Comparison of ENCODE assay signal across 11 cellular contexts in genomic region chr14:69247691-69248440, GRCh38. TPM values are rescaled to one million over a fixed set of nuclear protein-coding genes. Genes with fewer than 3 reads are reported as not detected.
DNase-seq lines count a peak whose midpoint lies in the region; ATAC-seq, FAIRE-seq and TF ChIP-seq lines count a peak whose summit lies in the region.
"Had no signal": no experiment of that assay in that cellular context is flagged by ENCODE, and none has a peak within 500 bp of the region (broad histone marks: within the 10 kb centered on the region; RNA-seq: fewer than 3 reads in every experiment).

No MANE protein-coding gene starts in this region.

- H3K9me3 ChIP-seq in liver (ENCODE audit: control insufficient read depth in 4 of 4, low read length in 3 of 4): no peaks in the 10 kb centered on the region
- no peaks in the 10 kb centered on the region for H3K9me3 ChIP-seq in HepG2 (ENCODE audit: low read length)

- FAIRE-seq in HepG2 (lab: Jason Lieb, UNC): no peak

- BruUV-seq in HepG2 (replicated peaks; lab: Mats Ljungman, UMichigan): no TSS peak

- CTCF ChIA-PET in HepG2 (lab: Yijun Ruan, JAX; ENCODE audit: low intra/inter-chr PET ratio, low total read pairs): no interaction called here

- H3K36me3 ChIP-seq in liver (ENCODE audit: control insufficient read depth in 4 of 4, insufficient read depth in 3 of 4, low read depth in 1 of 4, low read length in 3 of 4) (no peaks in the 10 kb centered on the region), HepG2 (replicated peaks in 1 of 2; ENCODE audit: control insufficient read depth in 1 of 2, insufficient read depth in 2 of 2, low read length in 2 of 2) (no peaks in the 10 kb centered on the region; a peak in 1 of 5 replicates)

- no peaks in the 10 kb centered on the region for H3K9me3 Mint-ChIP-seq in nephron
- H3K9me3 Mint-ChIP-seq in activated T-helper 1 cell treated with anti-CD3 and anti-CD28 coated beads, Interleukin-12 subunit alpha, Interleukin-12 subunit beta, Interleukin-2, Interleukin-4 antibody, amounts not matched to agents 30 ng/mL and 10 ng/mL and 1 ng/mL, durations not matched to agents 14 hours and 24 hours and 36 hours: no peaks in the 10 kb centered on the region

- H3K27me3 Mint-ChIP-seq in nephron (ENCODE audit: low read depth): no peaks in the 10 kb centered on the region
- H3K27me3 Mint-ChIP-seq in activated T-helper 1 cell treated with anti-CD3 and anti-CD28 coated beads, Interleukin-12 subunit alpha, Interleukin-12 subunit beta, Interleukin-2, Interleukin-4 antibody, amounts not matched to agents 30 ng/mL and 10 ng/mL and 1 ng/mL, durations not matched to agents 14 hours and 24 hours and 36 hours (ENCODE audit: insufficient read depth): peaks cover 2% of the 10 kb centered on the region

- no peak for TF ChIP-seq POLR2A in HepG2 (IDR thresholded peaks at IDR 0.05; ENCODE audit: insufficient read depth in 1 of 2, low read depth in 2 of 2, low read length in 2 of 2)

- TF ChIP-seq EP300 in HepG2 (IDR thresholded peaks at IDR 0.05; ENCODE audit: low read depth in 2 of 2, low read length in 2 of 2) (no peak), HepG2 (CRISPR knock-in tag; IDR thresholded peaks at IDR 0.05; ENCODE audit: borderline replicate concordance) (no peak)

- TF ChIP-seq CTCF in liver (IDR thresholded peaks at IDR 0.05; ENCODE audit: low read depth, low read length, missing input control) (no peak), HepG2 (CRISPR knock-in tag; IDR thresholded peaks at IDR 0.05) (no peak), nephron (IDR thresholded peaks at IDR 0.05; ENCODE audit: unreplicated experiment in 3 of 3) (peak in 2 of 3 experiments; percentile 27 to 30)

- no peak for DNase-seq in HepG2 (ENCODE audit: low spot score)
- DNase-seq in dedifferentiated amniotic fluid mesenchymal stem cell (ENCODE audit: extremely low spot score): peak; percentile 92
- no peak for DNase-seq in NCI-H524 treated with DMSO at 0.1 percent for 48 hours (lab: John Stamatoyannopoulos, UW)
- DNase-seq in activated T-helper 1 cell treated with anti-CD3 and anti-CD28 coated beads, Interleukin-12 subunit alpha, Interleukin-12 subunit beta, Interleukin-2, Interleukin-4 antibody, amounts not matched to agents 30 ng/mL and 10 ng/mL and 1 ng/mL, durations not matched to agents 14 hours and 24 hours and 36 hours (ENCODE audit: low spot score): no peak
- no peak for DNase-seq in activated CD4-positive, alpha-beta T cell treated with anti-CD3 and anti-CD28 coated beads, Interleukin-2, amount 50 U/mL, for 48 hours
- DNase-seq: C1 segment of cervical spinal cord, KBM-7, substantia nigra had no signal

- H3K4me2 ChIP-seq in HepG2 (ENCODE audit: low read depth, low read length): no peak overlapping the region

- intact Hi-C loops in HepG2 (cut with micrococcal nuclease; ENCODE audit: unreplicated experiment): no loop called here
- intact Hi-C loops in activated T-helper 1 cell treated with anti-CD3 and anti-CD28 coated beads, Interleukin-12 subunit alpha, Interleukin-12 subunit beta, Interleukin-2, Interleukin-4 antibody, amounts not matched to agents 30 ng/mL and 10 ng/mL and 1 ng/mL, durations not matched to agents 14 hours and 24 hours and 36 hours (cut with micrococcal nuclease): no loop called here

- ATAC-seq in HepG2 (no peak), GM19023 (IDR thresholded peaks at IDR 0.05; ENCODE audit: unreplicated experiment) (no peak)

- no peaks in the 10 kb centered on the region for H4K20me1 ChIP-seq in HepG2 (ENCODE audit: insufficient read depth, low read length)

- WGBS in liver: 87% methylated on average over 3 of the region's 3 CpGs
- WGBS in HepG2 (ENCODE audit: low lambda C conversion rate): 46% methylated on average over 3 of the region's 3 CpGs

- peaks cover 42% of the 10 kb centered on the region for H3K4me1 Mint-ChIP-seq in nephron
- H3K4me1 Mint-ChIP-seq in activated T-helper 1 cell treated with anti-CD3 and anti-CD28 coated beads, Interleukin-12 subunit alpha, Interleukin-12 subunit beta, Interleukin-2, Interleukin-4 antibody, amounts not matched to agents 30 ng/mL and 10 ng/mL and 1 ng/mL, durations not matched to agents 14 hours and 24 hours and 36 hours (ENCODE audit: low read depth): no peaks in the 10 kb centered on the region

- in situ Hi-C loops in HepG2 (cut with HindIII; ENCODE audit: extremely low pct_ligation_motif_present, low pct_unique_long_range_greater_than_20kb): no loop called here

- no peak for TF ChIP-seq RAD21 in liver (IDR thresholded peaks at IDR 0.05)
- TF ChIP-seq RAD21 in HepG2 (CRISPR knock-in tag; IDR thresholded peaks at IDR 0.05): no peak

- H2AFZ ChIP-seq in HepG2 (ENCODE audit: low read length): no peak overlapping the region

- H3K27me3 ChIP-seq in liver (ENCODE audit: control insufficient read depth in 4 of 4, insufficient read depth in 4 of 4, low read length in 3 of 4) (no peaks in the 10 kb centered on the region), HepG2 (ENCODE audit: control insufficient read depth in 1 of 2, insufficient read depth in 2 of 2, low read length in 2 of 2) (peaks cover 0 to 12% of the 10 kb centered on the region in 2 experiments; a peak in 3 of 5 replicates)

- H3K4me3 ChIP-seq in liver (ENCODE audit: low read depth in 1 of 3, low read length in 3 of 3) (no peak overlapping the region), HepG2 (replicated peaks in 1 of 3; ENCODE audit: insufficient read depth in 1 of 3, low read depth in 2 of 3, low read length in 3 of 3) (no peak overlapping the region)

- no peaks in the 10 kb centered on the region for H3K79me2 ChIP-seq in HepG2 (ENCODE audit: insufficient read depth, low read length)

- H3K36me3 Mint-ChIP-seq in nephron (ENCODE audit: low read depth): no peaks in the 10 kb centered on the region
- no peaks in the 10 kb centered on the region for H3K36me3 Mint-ChIP-seq in activated T-helper 1 cell treated with anti-CD3 and anti-CD28 coated beads, Interleukin-12 subunit alpha, Interleukin-12 subunit beta, Interleukin-2, Interleukin-4 antibody, amounts not matched to agents 30 ng/mL and 10 ng/mL and 1 ng/mL, durations not matched to agents 14 hours and 24 hours and 36 hours (ENCODE audit: low read depth)

- H3K4me1 ChIP-seq in liver (ENCODE audit: control insufficient read depth in 4 of 4, insufficient read depth in 4 of 4, low read length in 3 of 4): no peaks in the 10 kb centered on the region
- H3K4me1 ChIP-seq in HepG2 (ENCODE audit: insufficient read depth, low read length): no peaks in the 10 kb centered on the region

- POLR2A ChIA-PET in HepG2 (lab: Yijun Ruan, JAX): no interaction called here

- peak overlapping the region in 2 of 3 experiments; percentile 59 to 82 for H3K27ac Mint-ChIP-seq in nephron
- no peak overlapping the region for H3K27ac Mint-ChIP-seq in activated T-helper 1 cell treated with anti-CD3 and anti-CD28 coated beads, Interleukin-12 subunit alpha, Interleukin-12 subunit beta, Interleukin-2, Interleukin-4 antibody, amounts not matched to agents 30 ng/mL and 10 ng/mL and 1 ng/mL, durations not matched to agents 14 hours and 24 hours and 36 hours

- no peak overlapping the region for H3K4me3 Mint-ChIP-seq in nephron
- H3K4me3 Mint-ChIP-seq in activated T-helper 1 cell treated with anti-CD3 and anti-CD28 coated beads, Interleukin-12 subunit alpha, Interleukin-12 subunit beta, Interleukin-2, Interleukin-4 antibody, amounts not matched to agents 30 ng/mL and 10 ng/mL and 1 ng/mL, durations not matched to agents 14 hours and 24 hours and 36 hours: no peak overlapping the region

- H3K9ac ChIP-seq in liver (ENCODE audit: low read depth in 1 of 2, low read length in 2 of 2): no peak overlapping the region
- H3K9ac ChIP-seq in HepG2 (ENCODE audit: insufficient read depth, low read depth, low read length): no peak overlapping the region

- H3K27ac ChIP-seq in liver (ENCODE audit: low read depth in 1 of 2, low read length in 2 of 2) (no peak overlapping the region), HepG2 (ENCODE audit: extremely low read length, insufficient read depth, low read length) (no peak overlapping the region)

RNA-seq across cellular contexts. Expression of gene GALNT16, which starts 12.1 kb away (rescaled TPM):
- total RNA-seq in liver (1 to 10 TPM in 1 of 2 donors, under 1 TPM in 1; 0.28 to 1.2 TPM), HepG2 (2016; rRNA removed; fragmentation: Illumina TruSeq; extraction: Trizol) (0.36 and 0.82 TPM in 2 replicates)
- polyA plus RNA-seq in liver (1 to 10 TPM in 1 of 2 donors, under 1 TPM in 1; 0.25 to 1.1 TPM), HepG2 (2011; rRNA removed) (0.54 and 0.55 TPM in 2 replicates)
- 0.10 and 0.18 TPM in 2 replicates for total RNA-seq in HepG2 (2016; cell fraction: cytosol; rRNA removed; fragmentation: Illumina TruSeq; extraction: Trizol; ENCODE audit: low read depth)
- total RNA-seq in HepG2 (2016; cell fraction: insoluble cytoplasmic fraction; rRNA removed; fragmentation: Illumina TruSeq; extraction: Trizol): 0.40 and 1.1 TPM in 2 replicates
- total RNA-seq in HepG2 (2016; cell fraction: membrane; rRNA removed; fragmentation: Illumina TruSeq; extraction: Trizol): 0.28 and 0.68 TPM in 2 replicates
- 1.3 and 1.6 TPM in 2 replicates for total RNA-seq in HepG2 (2016; cell fraction: nucleus; rRNA removed; fragmentation: Illumina TruSeq; extraction: Trizol)
- polyA plus RNA-seq in HepG2 (2011; cell fraction: cytosol; rRNA removed): 0.42 and 0.63 TPM in 2 replicates
- polyA plus RNA-seq in HepG2 (2011; cell fraction: nucleus; rRNA removed): 0.72 and 0.73 TPM in 2 replicates
- polyA plus RNA-seq in HepG2 (2012): 0.20 and 0.39 TPM in 2 replicates
- polyA plus RNA-seq in HepG2 (2016; cell fraction: cytosol; fragmentation: Illumina TruSeq; extraction: Trizol; ENCODE audit: low read depth): 0.09 and 0.34 TPM in 2 replicates
- 0.35 and 0.51 TPM in 2 replicates for polyA plus RNA-seq in HepG2 (2016; cell fraction: insoluble cytoplasmic fraction; fragmentation: Illumina TruSeq; extraction: Trizol; ENCODE audit: low read depth)
- 0.32 and 0.44 TPM in 2 replicates for polyA plus RNA-seq in HepG2 (2016; cell fraction: membrane; fragmentation: Illumina TruSeq; extraction: Trizol; ENCODE audit: low read depth)
- polyA plus RNA-seq in HepG2 (2016; cell fraction: nucleus; fragmentation: Illumina TruSeq; extraction: Trizol; ENCODE audit: insufficient read depth, low read depth): 2.8 and 3.3 TPM in 2 replicates
- 0.90 TPM in 1 of 2 replicates, not detected in the other for polyA minus RNA-seq in HepG2 (2011; rRNA and poly(A)+ RNA removed; ENCODE audit: low replicate concordance)
- 0.30 and 0.44 TPM in 2 replicates for polyA minus RNA-seq in HepG2 (2011; cell fraction: cytosol; rRNA and poly(A)+ RNA removed)
- 0.13 TPM in 1 of 2 replicates, not detected in the other for polyA minus RNA-seq in HepG2 (2011; cell fraction: nucleus; rRNA and poly(A)+ RNA removed)
- total RNA-seq in activated T-helper 1 cell treated with anti-CD3 and anti-CD28 coated beads, Interleukin-12 subunit alpha, Interleukin-12 subunit beta, Interleukin-2, Interleukin-4 antibody, amounts not matched to agents 30 ng/mL and 10 ng/mL and 1 ng/mL, durations not matched to agents 14 hours and 24 hours and 36 hours: 0.02 and 0.05 TPM in 2 replicates

RNA-seq across cellular contexts. Expression of gene EXD2, which starts 56.6 kb away (rescaled TPM):
- 1 to 10 TPM; 5.3 to 8.8 TPM for total RNA-seq in liver
- polyA plus RNA-seq in liver: 1 to 10 TPM; 4.7 to 4.8 TPM
- total RNA-seq in HepG2 (2016; rRNA removed; fragmentation: Illumina TruSeq; extraction: Trizol): 8.8 and 15.1 TPM in 2 replicates
- total RNA-seq in HepG2 (2016; cell fraction: cytosol; rRNA removed; fragmentation: Illumina TruSeq; extraction: Trizol; ENCODE audit: low read depth): 2.9 and 3.0 TPM in 2 replicates
- total RNA-seq in HepG2 (2016; cell fraction: insoluble cytoplasmic fraction; rRNA removed; fragmentation: Illumina TruSeq; extraction: Trizol): 8.7 and 15.8 TPM in 2 replicates
- total RNA-seq in HepG2 (2016; cell fraction: membrane; rRNA removed; fragmentation: Illumina TruSeq; extraction: Trizol): 4.0 and 5.4 TPM in 2 replicates
- 13.7 and 15.0 TPM in 2 replicates for total RNA-seq in HepG2 (2016; cell fraction: nucleus; rRNA removed; fragmentation: Illumina TruSeq; extraction: Trizol)
- polyA plus RNA-seq in HepG2 (2011; rRNA removed): 9.5 and 10.8 TPM in 2 replicates
- polyA plus RNA-seq in HepG2 (2011; cell fraction: cytosol; rRNA removed): 6.8 and 9.2 TPM in 2 replicates
- polyA plus RNA-seq in HepG2 (2011; cell fraction: nucleus; rRNA removed): 9.2 and 11.8 TPM in 2 replicates
- 9.4 and 11.0 TPM in 2 replicates for polyA plus RNA-seq in HepG2 (2012)
- polyA plus RNA-seq in HepG2 (2016; cell fraction: cytosol; fragmentation: Illumina TruSeq; extraction: Trizol; ENCODE audit: low read depth): 0.63 and 0.70 TPM in 2 replicates
- polyA plus RNA-seq in HepG2 (2016; cell fraction: insoluble cytoplasmic fraction; fragmentation: Illumina TruSeq; extraction: Trizol; ENCODE audit: low read depth): 6.5 and 6.9 TPM in 2 replicates
- polyA plus RNA-seq in HepG2 (2016; cell fraction: membrane; fragmentation: Illumina TruSeq; extraction: Trizol; ENCODE audit: low read depth): 2.1 and 2.3 TPM in 2 replicates
- 15.3 and 17.3 TPM in 2 replicates for polyA plus RNA-seq in HepG2 (2016; cell fraction: nucleus; fragmentation: Illumina TruSeq; extraction: Trizol; ENCODE audit: insufficient read depth, low read depth)
- 10.3 and 14.0 TPM in 2 replicates for polyA minus RNA-seq in HepG2 (2011; rRNA and poly(A)+ RNA removed; ENCODE audit: low replicate concordance)
- polyA minus RNA-seq in HepG2 (2011; cell fraction: cytosol; rRNA and poly(A)+ RNA removed): 6.9 and 7.7 TPM in 2 replicates
- polyA minus RNA-seq in HepG2 (2011; cell fraction: nucleus; rRNA and poly(A)+ RNA removed): 10.8 and 11.7 TPM in 2 replicates
- total RNA-seq in activated T-helper 1 cell treated with anti-CD3 and anti-CD28 coated beads, Interleukin-12 subunit alpha, Interleukin-12 subunit beta, Interleukin-2, Interleukin-4 antibody, amounts not matched to agents 30 ng/mL and 10 ng/mL and 1 ng/mL, durations not matched to agents 14 hours and 24 hours and 36 hours: 6.3 and 6.5 TPM in 2 replicates

Comparison
In these comparisons a context has a peak if more than half of its experiments do, and no peak if none do; other contexts are left out.
1. CTCF ChIP-seq: peak in nephron (2 of 3); none in liver (single experiment) and HepG2 (single experiment).